In the genomic region with DNA sequence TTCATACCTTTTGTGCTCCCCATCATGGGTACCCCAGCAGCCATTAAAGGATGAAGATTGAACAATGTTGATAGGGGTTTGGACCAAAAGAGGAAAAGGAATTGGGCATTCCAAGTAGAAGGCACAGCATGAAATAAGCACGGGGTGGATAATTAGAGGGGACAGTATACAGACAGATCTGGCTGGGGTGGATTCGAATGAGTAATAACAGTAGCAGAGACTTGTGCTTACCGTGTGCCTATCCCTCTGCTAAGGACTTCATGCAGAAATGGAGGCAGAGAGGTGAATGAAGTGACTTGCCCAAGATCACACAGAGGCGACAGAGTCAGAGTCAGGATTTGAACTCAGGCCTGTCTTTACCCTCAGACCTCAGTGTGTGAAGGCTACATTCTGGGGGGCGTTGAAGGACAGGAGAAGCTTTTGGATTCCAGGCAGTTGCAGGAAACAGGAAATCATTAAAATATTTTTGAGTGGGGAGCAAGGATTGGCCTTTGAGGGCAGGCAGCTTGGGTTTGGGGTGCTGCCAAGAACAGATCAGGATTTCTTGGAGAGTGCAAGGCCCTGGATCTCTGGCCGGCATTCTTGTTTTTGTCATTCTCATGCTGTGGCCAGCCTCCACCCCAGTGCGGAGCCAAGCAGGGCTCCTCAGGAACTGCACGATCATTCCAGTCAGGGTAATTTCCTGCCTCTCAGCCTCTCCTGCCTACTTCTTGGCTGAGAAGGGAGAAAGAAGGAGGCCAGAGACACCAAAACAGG, we compare ENCODE assay signal across 1 cellular context.
TF ChIP-seq lines count a peak whose summit lies in the region.

No MANE protein-coding gene starts in this region.

TF ChIP-seq in SK-N-SH, 30 proteins besides CTCF, POLR2A, EP300 and RAD21 (continued from another document):
- TF ChIP-seq, protein P1, sequence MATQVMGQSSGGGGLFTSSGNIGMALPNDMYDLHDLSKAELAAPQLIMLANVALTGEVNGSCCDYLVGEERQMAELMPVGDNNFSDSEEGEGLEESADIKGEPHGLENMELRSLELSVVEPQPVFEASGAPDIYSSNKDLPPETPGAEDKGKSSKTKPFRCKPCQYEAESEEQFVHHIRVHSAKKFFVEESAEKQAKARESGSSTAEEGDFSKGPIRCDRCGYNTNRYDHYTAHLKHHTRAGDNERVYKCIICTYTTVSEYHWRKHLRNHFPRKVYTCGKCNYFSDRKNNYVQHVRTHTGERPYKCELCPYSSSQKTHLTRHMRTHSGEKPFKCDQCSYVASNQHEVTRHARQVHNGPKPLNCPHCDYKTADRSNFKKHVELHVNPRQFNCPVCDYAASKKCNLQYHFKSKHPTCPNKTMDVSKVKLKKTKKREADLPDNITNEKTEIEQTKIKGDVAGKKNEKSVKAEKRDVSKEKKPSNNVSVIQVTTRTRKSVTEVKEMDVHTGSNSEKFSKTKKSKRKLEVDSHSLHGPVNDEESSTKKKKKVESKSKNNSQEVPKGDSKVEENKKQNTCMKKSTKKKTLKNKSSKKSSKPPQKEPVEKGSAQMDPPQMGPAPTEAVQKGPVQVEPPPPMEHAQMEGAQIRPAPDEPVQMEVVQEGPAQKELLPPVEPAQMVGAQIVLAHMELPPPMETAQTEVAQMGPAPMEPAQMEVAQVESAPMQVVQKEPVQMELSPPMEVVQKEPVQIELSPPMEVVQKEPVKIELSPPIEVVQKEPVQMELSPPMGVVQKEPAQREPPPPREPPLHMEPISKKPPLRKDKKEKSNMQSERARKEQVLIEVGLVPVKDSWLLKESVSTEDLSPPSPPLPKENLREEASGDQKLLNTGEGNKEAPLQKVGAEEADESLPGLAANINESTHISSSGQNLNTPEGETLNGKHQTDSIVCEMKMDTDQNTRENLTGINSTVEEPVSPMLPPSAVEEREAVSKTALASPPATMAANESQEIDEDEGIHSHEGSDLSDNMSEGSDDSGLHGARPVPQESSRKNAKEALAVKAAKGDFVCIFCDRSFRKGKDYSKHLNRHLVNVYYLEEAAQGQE (IDR thresholded peaks at IDR 0.05; ENCODE audit: low read depth, low read length), result no peak
- TF ChIP-seq NRF1 (IDR thresholded peaks at IDR 0.05; ENCODE audit: low read depth, low read length) (no peak), CHD2 (IDR thresholded peaks at IDR 0.05; ENCODE audit: low read length, partially characterized antibody) (no peak), FOXM1 (IDR thresholded peaks at IDR 0.05; ENCODE audit: low read depth) (no peak), MEF2A (IDR thresholded peaks at IDR 0.05; ENCODE audit: borderline replicate concordance, low read depth) (no peak), ELF1 (IDR thresholded peaks at IDR 0.05) (no peak), TEAD4 (IDR thresholded peaks at IDR 0.05; ENCODE audit: borderline replicate concordance, insufficient read depth) (no peak), GABPA (IDR thresholded peaks at IDR 0.05; ENCODE audit: low read depth) (0 out of 2 replicates have a peak, but pooled peaks have one; percentile 11), FOSL2 (IDR thresholded peaks at IDR 0.05; ENCODE audit: borderline replicate concordance, low read depth) (no peak), SMC3 (IDR thresholded peaks at IDR 0.05; ENCODE audit: low read depth, low read length) (no peak), YY1 (IDR thresholded peaks at IDR 0.05; ENCODE audit: low read depth) (0 out of 2 replicates have a peak, but pooled peaks have one; percentile 26), RXRA (IDR thresholded peaks at IDR 0.05; ENCODE audit: borderline replicate concordance, low read depth) (no peak; the same call in 1 of the 2 replicates), POLR2AphosphoS5 (IDR thresholded peaks at IDR 0.05; ENCODE audit: low read depth, low read length) (no peak)
- TF ChIP-seq, protein P2, sequence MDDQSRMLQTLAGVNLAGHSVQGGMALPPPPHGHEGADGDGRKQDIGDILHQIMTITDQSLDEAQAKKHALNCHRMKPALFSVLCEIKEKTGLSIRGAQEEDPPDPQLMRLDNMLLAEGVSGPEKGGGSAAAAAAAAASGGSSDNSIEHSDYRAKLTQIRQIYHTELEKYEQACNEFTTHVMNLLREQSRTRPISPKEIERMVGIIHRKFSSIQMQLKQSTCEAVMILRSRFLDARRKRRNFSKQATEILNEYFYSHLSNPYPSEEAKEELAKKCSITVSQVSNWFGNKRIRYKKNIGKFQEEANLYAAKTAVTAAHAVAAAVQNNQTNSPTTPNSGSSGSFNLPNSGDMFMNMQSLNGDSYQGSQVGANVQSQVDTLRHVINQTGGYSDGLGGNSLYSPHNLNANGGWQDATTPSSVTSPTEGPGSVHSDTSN (IDR thresholded peaks at IDR 0.05), result no peak
- TF ChIP-seq, protein P3, sequence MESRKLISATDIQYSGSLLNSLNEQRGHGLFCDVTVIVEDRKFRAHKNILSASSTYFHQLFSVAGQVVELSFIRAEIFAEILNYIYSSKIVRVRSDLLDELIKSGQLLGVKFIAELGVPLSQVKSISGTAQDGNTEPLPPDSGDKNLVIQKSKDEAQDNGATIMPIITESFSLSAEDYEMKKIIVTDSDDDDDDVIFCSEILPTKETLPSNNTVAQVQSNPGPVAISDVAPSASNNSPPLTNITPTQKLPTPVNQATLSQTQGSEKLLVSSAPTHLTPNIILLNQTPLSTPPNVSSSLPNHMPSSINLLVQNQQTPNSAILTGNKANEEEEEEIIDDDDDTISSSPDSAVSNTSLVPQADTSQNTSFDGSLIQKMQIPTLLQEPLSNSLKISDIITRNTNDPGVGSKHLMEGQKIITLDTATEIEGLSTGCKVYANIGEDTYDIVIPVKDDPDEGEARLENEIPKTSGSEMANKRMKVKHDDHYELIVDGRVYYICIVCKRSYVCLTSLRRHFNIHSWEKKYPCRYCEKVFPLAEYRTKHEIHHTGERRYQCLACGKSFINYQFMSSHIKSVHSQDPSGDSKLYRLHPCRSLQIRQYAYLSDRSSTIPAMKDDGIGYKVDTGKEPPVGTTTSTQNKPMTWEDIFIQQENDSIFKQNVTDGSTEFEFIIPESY (IDR thresholded peaks at IDR 0.05; ENCODE audit: borderline replicate concordance, low read depth), result no peak
- TF ChIP-seq, protein P4, sequence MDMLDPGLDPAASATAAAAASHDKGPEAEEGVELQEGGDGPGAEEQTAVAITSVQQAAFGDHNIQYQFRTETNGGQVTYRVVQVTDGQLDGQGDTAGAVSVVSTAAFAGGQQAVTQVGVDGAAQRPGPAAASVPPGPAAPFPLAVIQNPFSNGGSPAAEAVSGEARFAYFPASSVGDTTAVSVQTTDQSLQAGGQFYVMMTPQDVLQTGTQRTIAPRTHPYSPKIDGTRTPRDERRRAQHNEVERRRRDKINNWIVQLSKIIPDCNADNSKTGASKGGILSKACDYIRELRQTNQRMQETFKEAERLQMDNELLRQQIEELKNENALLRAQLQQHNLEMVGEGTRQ (IDR thresholded peaks at IDR 0.05; ENCODE audit: borderline replicate concordance, low read depth, low read length), result no peak
